Comparison of ENCODE assay signal across 20 cellular contexts in the genomic region with DNA sequence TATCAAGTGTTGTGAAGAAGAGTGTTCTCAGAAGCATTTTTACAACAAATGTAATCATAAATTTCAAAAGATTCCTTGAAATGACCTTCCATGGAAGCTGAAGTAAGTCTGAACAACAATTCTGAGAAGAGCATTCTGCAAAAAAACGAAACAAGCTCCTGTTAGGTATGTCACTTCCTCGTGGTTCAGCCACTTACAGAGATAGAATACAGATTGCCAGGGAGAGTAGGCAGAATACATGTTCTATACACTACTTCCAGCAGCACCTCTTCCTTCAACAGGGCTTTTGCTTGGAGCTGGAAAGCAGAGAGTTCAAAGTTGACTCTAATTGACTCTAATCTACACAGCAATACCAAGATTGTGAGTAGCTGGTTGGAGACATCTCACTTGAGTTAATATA.
"Had no signal": no experiment of that assay in that cellular context is flagged by ENCODE, and none has a peak within 500 bp of the region (broad histone marks: within the 10 kb centered on the region; RNA-seq: fewer than 3 reads in every experiment).

No MANE protein-coding gene starts in this region.

- H3K9me3 Mint-ChIP-seq: dendritic cell treated with granulocyte-macrophage colony-stimulating factor and Interleukin-4, amounts not matched to agents 40 ng/mL and 50 ng/mL, for 4 days had no signal

- H3K27ac ChIP-seq: epithelial cell of prostate, esophagus muscularis mucosa, gastrocnemius medialis, heart right ventricle, right atrium auricular region, sigmoid colon, skin epidermis, tibial artery, upper lobe of left lung, uterus had no signal

- DNase-seq: effector memory CD8-positive, alpha-beta T cell; gastrocnemius medialis; heart right ventricle; hypothalamus; kidney glomerular epithelial cell; mesendoderm; naive B cell; nephron progenitor cell; sigmoid colon; stimulated activated CD4-positive, alpha-beta T cell treated with anti-CD3 and anti-CD28 coated beads, Interleukin-12 subunit alpha, Interleukin-12 subunit beta, amount 100 ng/mL, for 4 hours; stimulated activated CD4-positive, alpha-beta T cell treated with anti-CD3 and anti-CD28 coated beads, Interleukin-2, amount 100 ng/mL, for 48 hours; stimulated activated naive CD4-positive, alpha-beta T cell treated with Interleukin-2 at 50 U/mL for 16 hours; tibial artery; upper lobe of left lung; uterus had no signal

- H3K4me1 ChIP-seq: esophagus muscularis mucosa, gastrocnemius medialis, heart right ventricle, right atrium auricular region, sigmoid colon, tibial artery, upper lobe of left lung, uterus had no signal

- ATAC-seq: effector memory CD8-positive, alpha-beta T cell; gastrocnemius medialis; heart right ventricle had no signal

- H3K27me3 Mint-ChIP-seq: dendritic cell treated with granulocyte-macrophage colony-stimulating factor and Interleukin-4, amounts not matched to agents 40 ng/mL and 50 ng/mL, for 4 days; effector memory CD8-positive, alpha-beta T cell had no signal

- H3K9me3 ChIP-seq: gastrocnemius medialis, right atrium auricular region, sigmoid colon, uterus had no signal

- H3K4me3 Mint-ChIP-seq: dendritic cell treated with granulocyte-macrophage colony-stimulating factor and Interleukin-4, amounts not matched to agents 40 ng/mL and 50 ng/mL, for 4 days; effector memory CD8-positive, alpha-beta T cell; naive B cell; nephron progenitor cell had no signal

- H3K4me3 ChIP-seq: esophagus muscularis mucosa, gastrocnemius medialis, heart right ventricle, right atrium auricular region, sigmoid colon, skin epidermis, tibial artery, upper lobe of left lung, uterus had no signal

- H3K27ac Mint-ChIP-seq: dendritic cell treated with granulocyte-macrophage colony-stimulating factor and Interleukin-4, amounts not matched to agents 40 ng/mL and 50 ng/mL, for 4 days; effector memory CD8-positive, alpha-beta T cell; naive B cell; nephron progenitor cell had no signal

- H3K27me3 ChIP-seq: gastrocnemius medialis, right atrium auricular region, sigmoid colon, upper lobe of left lung, uterus had no signal

- H3K36me3 Mint-ChIP-seq: naive B cell had no signal

- H3K36me3 ChIP-seq: esophagus muscularis mucosa, gastrocnemius medialis, heart right ventricle, right atrium auricular region, sigmoid colon, tibial artery, upper lobe of left lung, uterus had no signal
